ENCODE assay signal across 2 cellular contexts in the genomic region with DNA sequence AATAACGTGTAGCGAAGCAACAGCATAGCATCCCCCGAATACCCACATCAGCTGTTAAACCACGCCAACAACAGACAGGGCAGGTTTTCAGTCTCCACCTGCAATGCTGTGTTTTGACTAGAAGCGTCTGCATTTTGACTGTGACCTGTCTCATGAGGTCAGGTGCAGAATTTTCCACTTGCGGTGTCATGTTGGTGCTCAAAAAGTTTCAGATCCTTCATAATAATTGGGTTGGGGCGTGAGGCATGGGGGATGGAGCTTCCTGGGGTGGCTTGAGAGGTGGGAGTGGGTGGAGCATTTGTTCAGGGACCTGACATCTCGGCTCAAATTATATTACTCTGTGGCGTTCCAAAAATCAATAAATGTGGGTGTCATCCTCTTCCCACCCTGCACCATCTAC.
TF ChIP-seq lines count a peak whose summit lies in the region.

No MANE protein-coding gene starts in this region.

TF ChIP-seq in GM12891, 5 proteins besides CTCF, POLR2A, EP300 and RAD21:
- TF ChIP-seq POLR2AphosphoS5 (IDR thresholded peaks at IDR 0.05; ENCODE audit: low read depth, low read length) (no peak), PAX5 (IDR thresholded peaks at IDR 0.05; ENCODE audit: insufficient read depth, low read length, severe bottlenecking) (no peak), SPI1 (IDR thresholded peaks at IDR 0.05; ENCODE audit: low read depth, low read length) (peak; percentile 64), TAF1 (IDR thresholded peaks at IDR 0.05; ENCODE audit: low read depth, low read length) (no peak), POU2F2 (IDR thresholded peaks at IDR 0.05; ENCODE audit: low read depth, low read length) (peak; percentile 59; the same call in 1 of the 2 replicates)

TF ChIP-seq in GM23338, 12 proteins besides CTCF, POLR2A, EP300 and RAD21 (continued from another document):
- TF ChIP-seq, protein P1, sequence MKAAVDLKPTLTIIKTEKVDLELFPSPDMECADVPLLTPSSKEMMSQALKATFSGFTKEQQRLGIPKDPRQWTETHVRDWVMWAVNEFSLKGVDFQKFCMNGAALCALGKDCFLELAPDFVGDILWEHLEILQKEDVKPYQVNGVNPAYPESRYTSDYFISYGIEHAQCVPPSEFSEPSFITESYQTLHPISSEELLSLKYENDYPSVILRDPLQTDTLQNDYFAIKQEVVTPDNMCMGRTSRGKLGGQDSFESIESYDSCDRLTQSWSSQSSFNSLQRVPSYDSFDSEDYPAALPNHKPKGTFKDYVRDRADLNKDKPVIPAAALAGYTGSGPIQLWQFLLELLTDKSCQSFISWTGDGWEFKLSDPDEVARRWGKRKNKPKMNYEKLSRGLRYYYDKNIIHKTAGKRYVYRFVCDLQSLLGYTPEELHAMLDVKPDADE (IDR thresholded peaks at IDR 0.05) = no peak
- no peak for TF ChIP-seq ZNF114 (CRISPR knock-in tag; IDR thresholded peaks at IDR 0.05)
- TF ChIP-seq JUNB (IDR thresholded peaks at IDR 0.05; ENCODE audit: unreplicated experiment) = no peak
- TF ChIP-seq STAT1 (IDR thresholded peaks at IDR 0.05; ENCODE audit: unreplicated experiment) = no peak
- TF ChIP-seq, protein P2, sequence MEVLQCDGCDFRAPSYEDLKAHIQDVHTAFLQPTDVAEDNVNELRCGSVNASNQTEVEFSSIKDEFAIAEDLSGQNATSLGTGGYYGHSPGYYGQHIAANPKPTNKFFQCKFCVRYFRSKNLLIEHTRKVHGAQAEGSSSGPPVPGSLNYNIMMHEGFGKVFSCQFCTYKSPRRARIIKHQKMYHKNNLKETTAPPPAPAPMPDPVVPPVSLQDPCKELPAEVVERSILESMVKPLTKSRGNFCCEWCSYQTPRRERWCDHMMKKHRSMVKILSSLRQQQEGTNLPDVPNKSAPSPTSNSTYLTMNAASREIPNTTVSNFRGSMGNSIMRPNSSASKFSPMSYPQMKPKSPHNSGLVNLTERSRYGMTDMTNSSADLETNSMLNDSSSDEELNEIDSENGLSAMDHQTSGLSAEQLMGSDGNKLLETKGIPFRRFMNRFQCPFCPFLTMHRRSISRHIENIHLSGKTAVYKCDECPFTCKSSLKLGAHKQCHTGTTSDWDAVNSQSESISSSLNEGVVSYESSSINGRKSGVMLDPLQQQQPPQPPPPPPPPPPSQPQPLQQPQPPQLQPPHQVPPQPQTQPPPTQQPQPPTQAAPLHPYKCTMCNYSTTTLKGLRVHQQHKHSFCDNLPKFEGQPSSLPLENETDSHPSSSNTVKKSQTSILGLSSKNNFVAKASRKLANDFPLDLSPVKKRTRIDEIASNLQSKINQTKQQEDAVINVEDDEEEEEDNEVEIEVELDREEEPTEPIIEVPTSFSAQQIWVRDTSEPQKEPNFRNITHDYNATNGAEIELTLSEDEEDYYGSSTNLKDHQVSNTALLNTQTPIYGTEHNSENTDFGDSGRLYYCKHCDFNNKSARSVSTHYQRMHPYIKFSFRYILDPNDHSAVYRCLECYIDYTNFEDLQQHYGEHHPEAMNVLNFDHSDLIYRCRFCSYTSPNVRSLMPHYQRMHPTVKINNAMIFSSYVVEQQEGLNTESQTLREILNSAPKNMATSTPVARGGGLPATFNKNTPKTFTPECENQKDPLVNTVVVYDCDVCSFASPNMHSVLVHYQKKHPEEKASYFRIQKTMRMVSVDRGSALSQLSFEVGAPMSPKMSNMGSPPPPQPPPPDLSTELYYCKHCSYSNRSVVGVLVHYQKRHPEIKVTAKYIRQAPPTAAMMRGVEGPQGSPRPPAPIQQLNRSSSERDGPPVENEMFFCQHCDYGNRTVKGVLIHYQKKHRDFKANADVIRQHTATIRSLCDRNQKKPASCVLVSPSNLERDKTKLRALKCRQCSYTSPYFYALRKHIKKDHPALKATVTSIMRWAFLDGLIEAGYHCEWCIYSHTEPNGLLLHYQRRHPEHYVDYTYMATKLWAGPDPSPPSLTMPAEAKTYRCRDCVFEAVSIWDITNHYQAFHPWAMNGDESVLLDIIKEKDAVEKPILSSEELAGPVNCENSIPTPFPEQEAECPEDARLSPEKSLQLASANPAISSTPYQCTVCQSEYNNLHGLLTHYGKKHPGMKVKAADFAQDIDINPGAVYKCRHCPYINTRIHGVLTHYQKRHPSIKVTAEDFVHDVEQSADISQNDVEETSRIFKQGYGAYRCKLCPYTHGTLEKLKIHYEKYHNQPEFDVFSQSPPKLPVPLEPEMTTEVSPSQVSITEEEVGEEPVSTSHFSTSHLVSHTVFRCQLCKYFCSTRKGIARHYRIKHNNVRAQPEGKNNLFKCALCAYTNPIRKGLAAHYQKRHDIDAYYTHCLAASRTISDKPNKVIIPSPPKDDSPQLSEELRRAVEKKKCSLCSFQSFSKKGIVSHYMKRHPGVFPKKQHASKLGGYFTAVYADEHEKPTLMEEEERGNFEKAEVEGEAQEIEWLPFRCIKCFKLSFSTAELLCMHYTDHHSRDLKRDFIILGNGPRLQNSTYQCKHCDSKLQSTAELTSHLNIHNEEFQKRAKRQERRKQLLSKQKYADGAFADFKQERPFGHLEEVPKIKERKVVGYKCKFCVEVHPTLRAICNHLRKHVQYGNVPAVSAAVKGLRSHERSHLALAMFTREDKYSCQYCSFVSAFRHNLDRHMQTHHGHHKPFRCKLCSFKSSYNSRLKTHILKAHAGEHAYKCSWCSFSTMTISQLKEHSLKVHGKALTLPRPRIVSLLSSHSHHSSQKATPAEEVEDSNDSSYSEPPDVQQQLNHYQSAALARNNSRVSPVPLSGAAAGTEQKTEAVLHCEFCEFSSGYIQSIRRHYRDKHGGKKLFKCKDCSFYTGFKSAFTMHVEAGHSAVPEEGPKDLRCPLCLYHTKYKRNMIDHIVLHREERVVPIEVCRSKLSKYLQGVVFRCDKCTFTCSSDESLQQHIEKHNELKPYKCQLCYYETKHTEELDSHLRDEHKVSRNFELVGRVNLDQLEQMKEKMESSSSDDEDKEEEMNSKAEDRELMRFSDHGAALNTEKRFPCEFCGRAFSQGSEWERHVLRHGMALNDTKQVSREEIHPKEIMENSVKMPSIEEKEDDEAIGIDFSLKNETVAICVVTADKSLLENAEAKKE (CRISPR knock-in tag; IDR thresholded peaks at IDR 0.05) = no peak
- TF ChIP-seq, protein P3, sequence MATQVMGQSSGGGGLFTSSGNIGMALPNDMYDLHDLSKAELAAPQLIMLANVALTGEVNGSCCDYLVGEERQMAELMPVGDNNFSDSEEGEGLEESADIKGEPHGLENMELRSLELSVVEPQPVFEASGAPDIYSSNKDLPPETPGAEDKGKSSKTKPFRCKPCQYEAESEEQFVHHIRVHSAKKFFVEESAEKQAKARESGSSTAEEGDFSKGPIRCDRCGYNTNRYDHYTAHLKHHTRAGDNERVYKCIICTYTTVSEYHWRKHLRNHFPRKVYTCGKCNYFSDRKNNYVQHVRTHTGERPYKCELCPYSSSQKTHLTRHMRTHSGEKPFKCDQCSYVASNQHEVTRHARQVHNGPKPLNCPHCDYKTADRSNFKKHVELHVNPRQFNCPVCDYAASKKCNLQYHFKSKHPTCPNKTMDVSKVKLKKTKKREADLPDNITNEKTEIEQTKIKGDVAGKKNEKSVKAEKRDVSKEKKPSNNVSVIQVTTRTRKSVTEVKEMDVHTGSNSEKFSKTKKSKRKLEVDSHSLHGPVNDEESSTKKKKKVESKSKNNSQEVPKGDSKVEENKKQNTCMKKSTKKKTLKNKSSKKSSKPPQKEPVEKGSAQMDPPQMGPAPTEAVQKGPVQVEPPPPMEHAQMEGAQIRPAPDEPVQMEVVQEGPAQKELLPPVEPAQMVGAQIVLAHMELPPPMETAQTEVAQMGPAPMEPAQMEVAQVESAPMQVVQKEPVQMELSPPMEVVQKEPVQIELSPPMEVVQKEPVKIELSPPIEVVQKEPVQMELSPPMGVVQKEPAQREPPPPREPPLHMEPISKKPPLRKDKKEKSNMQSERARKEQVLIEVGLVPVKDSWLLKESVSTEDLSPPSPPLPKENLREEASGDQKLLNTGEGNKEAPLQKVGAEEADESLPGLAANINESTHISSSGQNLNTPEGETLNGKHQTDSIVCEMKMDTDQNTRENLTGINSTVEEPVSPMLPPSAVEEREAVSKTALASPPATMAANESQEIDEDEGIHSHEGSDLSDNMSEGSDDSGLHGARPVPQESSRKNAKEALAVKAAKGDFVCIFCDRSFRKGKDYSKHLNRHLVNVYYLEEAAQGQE (IDR thresholded peaks at IDR 0.05; ENCODE audit: unreplicated experiment) = no peak
- no peak for TF ChIP-seq NANOG (IDR thresholded peaks at IDR 0.05; ENCODE audit: borderline replicate concordance)
- TF ChIP-seq POLR2AphosphoS5 (IDR thresholded peaks at IDR 0.05; ENCODE audit: low read depth) = no peak
- no peak for TF ChIP-seq EZH2phosphoT487 (IDR thresholded peaks at IDR 0.05; ENCODE audit: unreplicated experiment)
- no peak for TF ChIP-seq ZNF331 (CRISPR knock-in tag; IDR thresholded peaks at IDR 0.05; ENCODE audit: low read depth)
- no peak for TF ChIP-seq EZH2 (IDR thresholded peaks at IDR 0.05; ENCODE audit: low read depth, unreplicated experiment)
